In the genomic region with DNA sequence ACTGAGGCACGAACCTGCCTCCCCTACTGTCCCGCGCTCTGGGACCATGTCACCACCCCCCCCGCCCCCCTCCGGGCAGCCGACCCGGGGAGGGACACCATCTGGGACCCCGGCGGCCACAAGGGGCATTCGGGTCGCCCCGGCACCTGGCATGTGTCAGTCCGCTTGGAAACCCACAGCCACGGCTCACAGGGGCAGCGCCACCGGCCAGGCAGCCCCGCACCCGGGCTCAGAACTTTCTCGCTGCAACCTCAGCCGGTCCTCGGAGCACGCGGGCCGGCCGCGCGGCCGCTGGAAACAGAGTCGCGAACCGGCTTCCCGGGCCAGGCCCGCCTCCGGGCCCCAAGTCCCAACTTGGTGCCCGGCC, we compare ENCODE assay signal across 8 cellular contexts.
A peak's percentile ranks its signal among the peaks of the same experiment; 100 is the strongest.
DNase-seq lines count a peak whose midpoint lies in the region; ATAC-seq lines count a peak whose summit lies in the region.

No MANE protein-coding gene starts in this region.

- peaks cover 6% of the 10 kb centered on the region for H3K79me1 ChIP-seq in neuronal stem cell (ENCODE audit: low read depth, low read length)

- H3K9ac ChIP-seq in neuronal stem cell (ENCODE audit: low read depth, low read length, poor library complexity): no peak overlapping the region

- peak; percentile 68 for DNase-seq in activated CD8-positive, alpha-beta memory T cell treated with anti-CD3 and anti-CD28 coated beads for 24 hours
- no peak for DNase-seq in activated CD8-positive, alpha-beta memory T cell treated with anti-CD3 and anti-CD28 coated beads, Interleukin-2, amount 50 U/mL, for 48 hours
- DNase-seq in SJSA1 (ENCODE audit: low read depth in 1 of 2, low spot score in 2 of 2) (peak in 1 of 2 experiments; percentile 50), neuronal stem cell (ENCODE audit: low spot score) (no peak), HPDE6-E6E7 (ENCODE audit: extremely low spot score) (no peak), NCI-H187 (lab: John Stamatoyannopoulos, UW) (no peak)

- H3K4me2 ChIP-seq in neuronal stem cell (ENCODE audit: insufficient read depth, low read length, poor library complexity, severe bottlenecking): peak overlapping the region; percentile 78

- H3K23ac ChIP-seq in neuronal stem cell (ENCODE audit: low read depth, low read length, poor library complexity): no peak overlapping the region

- H4K91ac ChIP-seq in neuronal stem cell (ENCODE audit: low read depth, low read length, poor library complexity): no peak overlapping the region

- peak overlapping the region; percentile 91 for H2AFZ ChIP-seq in neuronal stem cell (ENCODE audit: low read length)

- H3K18ac ChIP-seq in neuronal stem cell (ENCODE audit: low read length): no peak overlapping the region

- H2BK120ac ChIP-seq in neuronal stem cell (ENCODE audit: low read depth, low read length): no peak overlapping the region

- no peak overlapping the region for H3K4ac ChIP-seq in neuronal stem cell (ENCODE audit: low read length)

- no peak overlapping the region for H2AK5ac ChIP-seq in neuronal stem cell (ENCODE audit: low read depth, low read length)

- H3K9me3 ChIP-seq in SJSA1 (replicated peaks) (peaks cover 4% of the 10 kb centered on the region; the same call in 1 of the 2 replicates), esophagus (ENCODE audit: control insufficient read depth in 2 of 2, insufficient read depth in 1 of 2, low read depth in 1 of 2, low read length in 1 of 2) (no peaks in the 10 kb centered on the region), neuronal stem cell (replicated peaks in 1 of 2; ENCODE audit: control insufficient read depth in 2 of 2, insufficient read depth in 1 of 2, low read depth in 1 of 2, low read length in 2 of 2) (no peaks in the 10 kb centered on the region)

- H2BK12ac ChIP-seq in neuronal stem cell (ENCODE audit: low read length): no peak overlapping the region

- H3K4me3 ChIP-seq in SJSA1 (peak overlapping the region; percentile 99), esophagus (ENCODE audit: low read depth in 1 of 2, low read length in 2 of 2) (peak overlapping the region; percentile 82 to 86), neuronal stem cell (ENCODE audit: low read length in 2 of 2) (peak overlapping the region; percentile 56 to 91)

- no peak overlapping the region for H2BK15ac ChIP-seq in neuronal stem cell (ENCODE audit: low read length)

- peaks cover 54% of the 10 kb centered on the region for H3K4me1 ChIP-seq in SJSA1 (replicated peaks)
- peaks cover 12 to 23% of the 10 kb centered on the region in 2 donors for H3K4me1 ChIP-seq in esophagus (ENCODE audit: control insufficient read depth in 2 of 2, insufficient read depth in 2 of 2, low read length in 1 of 2)
- H3K4me1 ChIP-seq in neuronal stem cell (ENCODE audit: control insufficient read depth in 2 of 2, insufficient read depth in 1 of 2, low read depth in 1 of 2, low read length in 2 of 2): peaks cover 9 to 29% of the 10 kb centered on the region in 2 donors

- H3K14ac ChIP-seq in neuronal stem cell (ENCODE audit: low read length): peak overlapping the region; percentile 6

- H3K36me3 ChIP-seq in SJSA1 (peaks cover 6% of the 10 kb centered on the region), esophagus (ENCODE audit: control insufficient read depth in 2 of 2, insufficient read depth in 2 of 2, low read length in 1 of 2) (no peaks in the 10 kb centered on the region), neuronal stem cell (replicated peaks in 1 of 2; ENCODE audit: control insufficient read depth in 2 of 2, insufficient read depth in 2 of 2, low read length in 2 of 2) (no peaks in the 10 kb centered on the region)

- WGBS in esophagus, 2 donors: 1% methylated on average over 31 to 35 of the region's 35 CpGs
- no CpG with 5 or more reads among the region's 35 CpGs for WGBS in neuronal stem cell (ENCODE audit: extremely low coverage in 2 of 2, insufficient read length in 2 of 2, insufficient replicate concordance in 1 of 2), 2 donors

- no peak for ATAC-seq in GM21367 (IDR thresholded peaks at IDR 0.05; ENCODE audit: unreplicated experiment)

- H2BK5ac ChIP-seq in neuronal stem cell (ENCODE audit: low read length): no peak overlapping the region

- H3K27me3 ChIP-seq in SJSA1 (replicated peaks) (no peaks in the 10 kb centered on the region), esophagus (ENCODE audit: control insufficient read depth in 1 of 2, insufficient read depth in 2 of 2, low read length in 2 of 2) (no peaks in the 10 kb centered on the region), neuronal stem cell (ENCODE audit: control insufficient read depth in 3 of 3, insufficient read depth in 3 of 3, low read depth in 1 of 3, low read length in 3 of 3) (peaks cover 0 to 11% (median 5%) of the 10 kb centered on the region in 3 experiments)

- H4K8ac ChIP-seq in neuronal stem cell (ENCODE audit: low read depth, low read length): no peak overlapping the region

- peak overlapping the region; percentile 80 for H3K27ac ChIP-seq in SJSA1
- peak overlapping the region; percentile 85 to 93 for H3K27ac ChIP-seq in esophagus (ENCODE audit: low read depth in 2 of 2, low read length in 1 of 2)
- H3K27ac ChIP-seq in neuronal stem cell (replicated peaks; ENCODE audit: low read length): no peak overlapping the region
